ENCODE assay signal across 18 cellular contexts in genomic region chrX:119646515-119646914, GRCh38. TPM values are rescaled to one million over a fixed set of nuclear protein-coding genes. Genes with fewer than 3 reads are reported as not detected.
DNase-seq lines count a peak whose midpoint lies in the region; ATAC-seq and TF ChIP-seq lines count a peak whose summit lies in the region.
"Had no signal": no experiment of that assay in that cellular context is flagged by ENCODE, and none has a peak within 500 bp of the region (broad histone marks: within the 10 kb centered on the region; RNA-seq: fewer than 3 reads in every experiment).

No MANE protein-coding gene starts in this region.

- CTCF ChIA-PET in activated CD4-positive, alpha-beta T cell treated with anti-CD3 and anti-CD28 coated beads for 36 hours (lab: Charles Lee), result interaction anchor here (0.6 kb wide), 3 partner anchors 35 to 152 kb away, joined by 3 to 6 read pairs (median 3); no protein-coding TSS in a partner anchor
- CTCF ChIA-PET in activated CD4-positive, alpha-beta memory T cell treated with anti-CD3 and anti-CD28 coated beads for 36 hours (lab: Charles Lee), result interaction anchor here (1.2 kb wide), 1 partner anchor 41 kb away, joined by 3 read pairs; the partner anchor contains the start of gene NKRF

- H3K4me1 Mint-ChIP-seq in activated CD4-positive, alpha-beta T cell treated with anti-CD3 and anti-CD28 coated beads for 36 hours, result peaks cover 36% of the 10 kb centered on the region
- peaks cover 33% of the 10 kb centered on the region for H3K4me1 Mint-ChIP-seq in activated CD4-positive, alpha-beta memory T cell treated with anti-CD3 and anti-CD28 coated beads for 36 hours (ENCODE audit: low read depth)
- H3K4me1 Mint-ChIP-seq in memory B cell, result peaks cover 18% of the 10 kb centered on the region

- H3K4me3 Mint-ChIP-seq in activated CD4-positive, alpha-beta T cell treated with anti-CD3 and anti-CD28 coated beads for 36 hours, result no peak overlapping the region
- no peak overlapping the region for H3K4me3 Mint-ChIP-seq in activated CD4-positive, alpha-beta memory T cell treated with anti-CD3 and anti-CD28 coated beads for 36 hours
- H3K4me3 Mint-ChIP-seq in memory B cell, result peak overlapping the region; percentile 35

- TF ChIP-seq POLR2A in lower leg skin (IDR thresholded peaks at IDR 0.05), result no peak

- H3K9me3 Mint-ChIP-seq in activated CD4-positive, alpha-beta T cell treated with anti-CD3 and anti-CD28 coated beads for 36 hours (ENCODE audit: low read depth), result no peaks in the 10 kb centered on the region
- no peaks in the 10 kb centered on the region for H3K9me3 Mint-ChIP-seq in activated CD4-positive, alpha-beta memory T cell treated with anti-CD3 and anti-CD28 coated beads for 36 hours
- no peaks in the 10 kb centered on the region for H3K9me3 Mint-ChIP-seq in memory B cell

- peaks cover 32% of the 10 kb centered on the region for H3K36me3 Mint-ChIP-seq in activated CD4-positive, alpha-beta T cell treated with anti-CD3 and anti-CD28 coated beads for 36 hours (ENCODE audit: low read depth)
- H3K36me3 Mint-ChIP-seq in activated CD4-positive, alpha-beta memory T cell treated with anti-CD3 and anti-CD28 coated beads for 36 hours, result peaks cover 26% of the 10 kb centered on the region
- peaks cover 12% of the 10 kb centered on the region for H3K36me3 Mint-ChIP-seq in memory B cell

- no peak overlapping the region for H3K4me3 ChIP-seq in lower leg skin (ENCODE audit: low read depth, poor library complexity, severe bottlenecking)
- H3K4me3 ChIP-seq: BLaER1, hepatocyte, stomach had no signal

- intact Hi-C loops in activated CD4-positive, alpha-beta T cell treated with anti-CD3 and anti-CD28 coated beads for 36 hours (cut with DNase I, micrococcal nuclease), result no loop called here
- intact Hi-C loops in activated CD4-positive, alpha-beta memory T cell treated with anti-CD3 and anti-CD28 coated beads for 36 hours (cut with micrococcal nuclease), result no loop called here
- intact Hi-C loops in head of caudate nucleus (cut with DNase I), result no loop called here
- intact Hi-C loops in lower leg skin (cut with DNase I; ENCODE audit: low total_unique reads), result no loop called here

- 87 to 90% methylated on average over 4 of the region's 4 CpGs for WGBS in lower leg skin, 2 donors

- no peak for ATAC-seq in activated CD4-positive, alpha-beta T cell treated with anti-CD3 and anti-CD28 coated beads for 36 hours
- peak; percentile 24 for ATAC-seq in GM18870 (IDR thresholded peaks at IDR 0.05; ENCODE audit: unreplicated experiment)
- ATAC-seq in memory B cell (ENCODE audit: low read depth), result peak; percentile 59
- ATAC-seq in HG03196 (IDR thresholded peaks at IDR 0.05; ENCODE audit: unreplicated experiment), result no peak

- peak overlapping the region; percentile 56 for H3K27ac Mint-ChIP-seq in activated CD4-positive, alpha-beta T cell treated with anti-CD3 and anti-CD28 coated beads for 36 hours
- H3K27ac Mint-ChIP-seq in activated CD4-positive, alpha-beta memory T cell treated with anti-CD3 and anti-CD28 coated beads for 36 hours, result peak overlapping the region; percentile 65
- H3K27ac Mint-ChIP-seq in memory B cell, result peak overlapping the region; percentile 87

- no peak for DNase-seq in activated CD4-positive, alpha-beta T cell treated with anti-CD3 and anti-CD28 coated beads for 36 hours
- DNase-seq in activated CD4-positive, alpha-beta T cell treated with anti-CD3 and anti-CD28 coated beads, Interleukin-2, amount 50 U/mL, for 1 hour, result no peak
- peak; percentile 16 for DNase-seq in activated CD4-positive, alpha-beta memory T cell treated with anti-CD3 and anti-CD28 coated beads for 36 hours
- DNase-seq in memory B cell (ENCODE audit: low spot score in 2 of 2), result no peak
- DNase-seq in head of caudate nucleus, result no peak
- no peak for DNase-seq in lower leg skin (ENCODE audit: low spot score in 2 of 2)
- DNase-seq: 8988T; aorta; DMS53; NCI-H187; NK-92 treated with Interleukin-12 subunit alpha and Interleukin-12 subunit beta, amount 100 ng/mL, for 24 hours; retina; stimulated activated CD4-positive, alpha-beta T cell treated with anti-CD3 and anti-CD28 coated beads, Interleukin-12 subunit alpha, Interleukin-12 subunit beta, amount 100 ng/mL, for 4 hours; stomach had no signal

- POLR2A ChIA-PET in activated CD4-positive, alpha-beta T cell treated with anti-CD3 and anti-CD28 coated beads for 36 hours (lab: Charles Lee), result interaction anchor here (0.7 to 2.1 kb wide), 4 partner anchors 9 to 143 kb away, joined by 3 to 13 read pairs (median 4); partner anchors contain the start of gene SOWAHD
- POLR2A ChIA-PET in activated CD4-positive, alpha-beta memory T cell treated with anti-CD3 and anti-CD28 coated beads for 36 hours (lab: Charles Lee), result no interaction called here

- no peaks in the 10 kb centered on the region for H3K27me3 Mint-ChIP-seq in activated CD4-positive, alpha-beta T cell treated with anti-CD3 and anti-CD28 coated beads for 36 hours
- H3K27me3 Mint-ChIP-seq in activated CD4-positive, alpha-beta memory T cell treated with anti-CD3 and anti-CD28 coated beads for 36 hours, result no peaks in the 10 kb centered on the region
- H3K27me3 Mint-ChIP-seq in memory B cell, result no peaks in the 10 kb centered on the region

- TF ChIP-seq CTCF in lower leg skin (IDR thresholded peaks at IDR 0.05), result no peak

RNA-seq across cellular contexts. Expression of gene NKRF, which starts 40.3 kb away (rescaled TPM):
- total RNA-seq in activated CD4-positive, alpha-beta T cell treated with anti-CD3 and anti-CD28 coated beads for 36 hours, result 10 to 100 TPM; 23.8 to 25.0 TPM
- 10 to 100 TPM; 19.5 to 20.2 TPM for total RNA-seq in activated CD4-positive, alpha-beta memory T cell treated with anti-CD3 and anti-CD28 coated beads for 36 hours
- total RNA-seq in lower leg skin, result 10 to 100 TPM in 2 of 4 donors, 1 to 10 TPM in 2; 8.9 to 16.6 (median 10.4) TPM

RNA-seq across cellular contexts. Expression of gene SEPTIN6, which starts 46.5 kb away (rescaled TPM):
- 100 to 1,000 TPM; 183 to 233 TPM for total RNA-seq in activated CD4-positive, alpha-beta T cell treated with anti-CD3 and anti-CD28 coated beads for 36 hours
- total RNA-seq in activated CD4-positive, alpha-beta memory T cell treated with anti-CD3 and anti-CD28 coated beads for 36 hours, result 100 to 1,000 TPM; 154 to 156 TPM
- total RNA-seq in lower leg skin, result 10 to 100 TPM in 2 of 4 donors, 1 to 10 TPM in 2; 7.8 to 11.9 (median 10.4) TPM

Comparison
In these comparisons a context has a peak if more than half of its experiments do, and no peak if none do; other contexts are left out.
1. ATAC-seq: peak in GM18870 (single experiment) and memory B cell (single experiment); none in activated CD4-positive, alpha-beta T cell treated with anti-CD3 and anti-CD28 coated beads for 36 hours (single experiment) and HG03196 (single experiment).
2. RNA of gene SEPTIN6, which starts 46.5 kb away (total RNA-seq): 183 to 233 TPM in activated CD4-positive, alpha-beta T cell treated with anti-CD3 and anti-CD28 coated beads for 36 hours and 154 to 156 TPM in activated CD4-positive, alpha-beta memory T cell treated with anti-CD3 and anti-CD28 coated beads for 36 hours; 7.8 to 11.9 TPM in lower leg skin; every median in the first group is over 10 times any median in the second.
3. Peak in every context shown above with its lines, with median percentiles within 50 percentile points of each other: H3K27ac Mint-ChIP-seq.